17 cellular contexts compared by ENCODE assay signal in the genomic region with DNA sequence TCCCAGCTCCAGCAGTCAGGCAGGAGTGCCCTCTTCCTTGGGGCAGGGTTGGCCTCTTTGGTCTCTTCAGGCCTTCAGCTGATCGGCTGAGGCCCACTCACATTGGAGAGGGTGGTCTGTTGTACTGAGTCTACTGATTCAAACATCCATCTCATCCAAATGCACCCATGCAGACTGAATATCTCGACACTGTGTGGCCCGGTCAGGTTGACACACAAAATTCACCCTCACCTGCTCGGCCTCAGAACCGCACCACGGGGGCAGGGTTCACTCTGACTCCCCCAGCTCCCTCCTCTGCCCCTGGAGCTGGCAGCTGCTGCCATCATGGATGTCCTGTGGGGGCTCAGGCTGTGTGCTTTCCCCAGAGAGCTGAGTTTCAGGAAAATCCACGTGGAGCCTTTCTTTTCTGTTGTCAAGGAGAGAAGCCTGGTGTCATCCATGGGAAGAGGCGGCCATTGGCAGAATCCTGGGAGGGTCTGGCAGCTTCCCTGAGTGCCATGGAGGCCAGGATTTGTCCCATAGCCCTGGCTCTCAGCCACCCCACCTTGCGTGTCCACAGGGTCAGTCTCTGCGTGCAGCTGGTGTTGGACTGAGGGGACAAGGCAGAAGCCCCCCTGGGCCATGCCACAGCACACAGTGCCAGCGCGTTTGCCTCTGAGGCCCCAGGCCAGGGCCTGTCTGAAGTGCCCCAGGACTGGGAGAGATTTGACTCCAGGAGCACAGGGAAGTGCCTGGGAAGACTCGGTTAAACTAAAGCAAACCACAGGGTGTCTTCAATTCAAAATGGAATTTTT.
"Had no signal": no experiment of that assay in that cellular context is flagged by ENCODE, and none has a peak within 500 bp of the region (broad histone marks: within the 10 kb centered on the region; RNA-seq: fewer than 3 reads in every experiment).

No MANE protein-coding gene starts in this region.

- H3K79me2 ChIP-seq: parathyroid adenoma had no signal

- H3K9ac ChIP-seq: parathyroid adenoma had no signal

- H3K9me3 ChIP-seq: adrenal gland, esophagus squamous epithelium, lower lobe of right lung, tibial nerve had no signal

- ATAC-seq: activated CD8-positive, alpha-beta T cell treated with anti-CD3 and anti-CD28 coated beads, Interleukin-2, amount 10 ng/mL, durations not matched to agents 7 days and 5 days; activated naive CD4-positive, alpha-beta T cell treated with anti-CD3 and anti-CD28 coated beads, Interleukin-2, amount 50 U/mL, for 72 hours; left cardiac atrium; lower lobe of right lung; naive thymus-derived CD8-positive, alpha-beta T cell had no signal

- H3K36me3 ChIP-seq: adrenal gland, breast epithelium, esophagus squamous epithelium, lower lobe of right lung, tibial nerve had no signal

- DNase-seq: activated CD4-positive, alpha-beta T cell treated with anti-CD3 and anti-CD28 coated beads, Interleukin-2, amount 10 ng/mL, durations not matched to agents 24 days and 14 days; activated CD8-positive, alpha-beta T cell treated with anti-CD3 and anti-CD28 coated beads, Interleukin-2, amount 10 ng/mL, durations not matched to agents 7 days and 5 days; activated gamma-delta T cell treated with Interleukin-2 at 50 U/mL for 16 hours; cerebellar nuclear complex; effector CD8-positive, alpha-beta T cell; esophagus squamous epithelium; left cardiac atrium; lower lobe of right lung; stimulated activated CD4-positive, alpha-beta T cell treated with anti-CD3 and anti-CD28 coated beads, Interleukin-12 subunit alpha, Interleukin-12 subunit beta, amount 100 ng/mL, for 4 hours; stimulated activated CD4-positive, alpha-beta T cell treated with anti-CD3 and anti-CD28 coated beads, Interleukin-1b, Interleukin-23, amount 100 ng/mL, for 48 hours; stimulated activated CD8-positive, alpha-beta memory T cell treated with anti-CD3 and anti-CD28 coated beads, Interleukin-4, amount 100 ng/mL, for 48 hours had no signal

- H2AFZ ChIP-seq: parathyroid adenoma had no signal

- H3K4me3 ChIP-seq: adrenal gland, breast epithelium, esophagus squamous epithelium, lower lobe of right lung, tibial nerve had no signal

- H3K4me1 ChIP-seq: adrenal gland, breast epithelium, parathyroid adenoma had no signal

- H3K27ac ChIP-seq: adrenal gland, breast epithelium, esophagus squamous epithelium, lower lobe of right lung, parathyroid adenoma, tibial nerve had no signal

- H3K27me3 ChIP-seq: adrenal gland, breast epithelium, esophagus squamous epithelium, tibial nerve had no signal
